In genomic region chr6:364609-365540, GRCh38 we compare ENCODE assay signal across 14 cellular contexts. TPM values are rescaled to one million over a fixed set of nuclear protein-coding genes. Genes with fewer than 3 reads are reported as not detected.
DNase-seq lines count a peak whose midpoint lies in the region; ATAC-seq and TF ChIP-seq lines count a peak whose summit lies in the region.
"Had no signal": no experiment of that assay in that cellular context is flagged by ENCODE, and none has a peak within 500 bp of the region (broad histone marks: within the 10 kb centered on the region; RNA-seq: fewer than 3 reads in every experiment).

No MANE protein-coding gene starts in this region.

- H3K27me3 Mint-ChIP-seq in endodermal cell (ENCODE audit: insufficient read depth), result peaks cover 3% of the 10 kb centered on the region

- WGBS in endodermal cell (ENCODE audit: insufficient coverage in 1 of 2, insufficient read length in 1 of 2), 2 experiments, result 81 to 88% methylated on average over 8 to 11 of the region's 11 CpGs

- H3K9ac ChIP-seq in endodermal cell (ENCODE audit: extremely low read depth, low read length, poor library complexity, severe bottlenecking), result no peak overlapping the region

- TF ChIP-seq CTCF in epithelial cell of proximal tubule (conservative IDR thresholded peaks at IDR 0.05; ENCODE audit: low read depth, low read length), result no peak
- TF ChIP-seq CTCF in endodermal cell (conservative IDR thresholded peaks at IDR 0.05), result no peak

- peaks cover 4% of the 10 kb centered on the region for H3K36me3 Mint-ChIP-seq in endodermal cell (ENCODE audit: low read depth)

- peaks cover 4% of the 10 kb centered on the region for H3K4me1 Mint-ChIP-seq in endodermal cell
- H3K4me1 Mint-ChIP-seq: activated CD4-positive, alpha-beta memory T cell treated with anti-CD3 and anti-CD28 coated beads, Interleukin-2, amount 10 ng/mL, durations not matched to agents 7 days and 5 days had no signal

- H3K27ac Mint-ChIP-seq in endodermal cell, result no peak overlapping the region
- H3K27ac Mint-ChIP-seq: activated CD4-positive, alpha-beta memory T cell treated with anti-CD3 and anti-CD28 coated beads, Interleukin-2, amount 10 ng/mL, durations not matched to agents 7 days and 5 days; T-helper 1 cell treated with Interleukin-12 subunit alpha and Interleukin-12 subunit beta and Interleukin-4 antibody, amounts not matched to agents 30 μg/mL and 1 μg/mL, for 36 hours had no signal

- DNase-seq in Caki2 (ENCODE audit: low read depth), result peak; percentile 79
- DNase-seq in epithelial cell of proximal tubule (ENCODE audit: low read depth), result peak; percentile 23
- no peak for DNase-seq in middle frontal gyrus (ENCODE audit: extremely low spot score, low spot score)
- no peak for DNase-seq in endodermal cell
- no peak for DNase-seq in effector CD8-positive, alpha-beta T cell (lab: John Stamatoyannopoulos, UW)
- DNase-seq in NCI-H748 treated with DMSO at 0.1 percent for 48 hours (lab: John Stamatoyannopoulos, UW), result no peak
- DNase-seq: activated CD4-positive, alpha-beta memory T cell treated with anti-CD3 and anti-CD28 coated beads, Interleukin-2, amount 10 ng/mL, durations not matched to agents 7 days and 5 days; activated naive CD4-positive, alpha-beta T cell treated with anti-CD3 and anti-CD28 coated beads, Interleukin-2, amount 50 U/mL, for 16 hours; thyroid gland had no signal

- ATAC-seq in GM19452 (IDR thresholded peaks at IDR 0.05; ENCODE audit: unreplicated experiment) (peak; percentile 44), HG03066 (IDR thresholded peaks at IDR 0.05; ENCODE audit: low read depth, unreplicated experiment) (peak; percentile 76)
- ATAC-seq: A549, right lobe of liver had no signal

- H3K4me1 ChIP-seq in endodermal cell (ENCODE audit: control insufficient read depth, insufficient read depth, low read length), result no peaks in the 10 kb centered on the region
- H3K4me1 ChIP-seq: A549 had no signal

- no peak overlapping the region for H3K4me3 Mint-ChIP-seq in endodermal cell
- H3K4me3 Mint-ChIP-seq: activated CD4-positive, alpha-beta memory T cell treated with anti-CD3 and anti-CD28 coated beads, Interleukin-2, amount 10 ng/mL, durations not matched to agents 7 days and 5 days; T-helper 1 cell treated with Interleukin-12 subunit alpha and Interleukin-12 subunit beta and Interleukin-4 antibody, amounts not matched to agents 30 μg/mL and 1 μg/mL, for 36 hours had no signal

- in situ Hi-C loops in Caki2 (cut with HindIII; ENCODE audit: low pct_unique_long_range_greater_than_20kb, low sequenced_read_pairs), result no loop called here

- H3K9me3 Mint-ChIP-seq in endodermal cell, result peaks cover 96% of the 10 kb centered on the region

- peaks cover 28% of the 10 kb centered on the region for H3K9me3 ChIP-seq in endodermal cell (ENCODE audit: control insufficient read depth, low read length)
- H3K9me3 ChIP-seq: right lobe of liver, thyroid gland had no signal

- H3K27me3 ChIP-seq in endodermal cell (ENCODE audit: control insufficient read depth, insufficient read depth, low read length, poor library complexity, severe bottlenecking), result no peaks in the 10 kb centered on the region
- H3K27me3 ChIP-seq: thyroid gland had no signal

- no peak overlapping the region for H3K27ac ChIP-seq in endodermal cell (ENCODE audit: low read depth, low read length)
- H3K27ac ChIP-seq: A549, right lobe of liver, thyroid gland had no signal

- H3K4me3 ChIP-seq in epithelial cell of proximal tubule (ENCODE audit: low read depth, low read length), result no peak overlapping the region
- H3K4me3 ChIP-seq in endodermal cell (ENCODE audit: low read length), result no peak overlapping the region
- H3K4me3 ChIP-seq: A549, right lobe of liver, thyroid gland had no signal

- H3K36me3 ChIP-seq in endodermal cell (ENCODE audit: control insufficient read depth, insufficient read depth, low read length), result no peaks in the 10 kb centered on the region
- H3K36me3 ChIP-seq: right lobe of liver, thyroid gland had no signal

RNA-seq across cellular contexts. Expression of gene IRF4, which starts 26.7 kb away (rescaled TPM):
- not detected in 2 replicates for total RNA-seq in Caki2 (2014; rRNA removed; shearing (Covaris generic); ENCODE audit: low replicate concordance)
- 0.23 TPM in 1 of 2 replicates, not detected in the other for total RNA-seq in epithelial cell of proximal tubule
- not detected for total RNA-seq in endodermal cell
- polyA plus RNA-seq in endodermal cell (2013, experiment 1 of 2), result 0.32 TPM
- 0.79 TPM for polyA plus RNA-seq in endodermal cell (2013, experiment 2 of 2)

Comparison
In these comparisons a context has a peak if more than half of its experiments do, and no peak if none do; other contexts are left out.
1. DNase-seq: peak in Caki2 (single experiment) and epithelial cell of proximal tubule (single experiment); none in middle frontal gyrus (single experiment), endodermal cell (single experiment), effector CD8-positive, alpha-beta T cell (single experiment) and NCI-H748 treated with DMSO at 0.1 percent for 48 hours (single experiment).